8 cellular contexts compared by ENCODE assay signal in genomic region chr3:156673732-156674045, GRCh38. TPM values are rescaled to one million over a fixed set of nuclear protein-coding genes. Genes with fewer than 3 reads are reported as not detected.
A peak's percentile ranks its signal among the peaks of the same experiment; 100 is the strongest.
DNase-seq lines count a peak whose midpoint lies in the region; ATAC-seq and TF ChIP-seq lines count a peak whose summit lies in the region.

No MANE protein-coding gene starts in this region.

- H3K36me3 ChIP-seq in Caco-2 (ENCODE audit: control insufficient read depth, insufficient read depth, low read length): no peaks in the 10 kb centered on the region
- peaks cover 0 to 12% (median 0%) of the 10 kb centered on the region in 3 donors for H3K36me3 ChIP-seq in Peyer's patch
- no peaks in the 10 kb centered on the region for H3K36me3 ChIP-seq in parathyroid adenoma (ENCODE audit: control insufficient read depth, insufficient read depth, low read length)

- intact Hi-C loops in Caco-2 (cut with micrococcal nuclease; ENCODE audit: unreplicated experiment): loop anchor here (1.0 to 5.0 kb wide), 11 partner anchors 45 to 464 kb away; partner anchors contain the start of gene SSR3

- H2AFZ ChIP-seq in parathyroid adenoma: peak overlapping the region; percentile 81

- peak overlapping the region; percentile 97 for H3K4me3 Mint-ChIP-seq in Caco-2 (ENCODE audit: unreplicated experiment)

- DNase-seq in Caco-2: no peak
- no peak for DNase-seq in Peyer's patch
- no peak for DNase-seq in epithelial cell of proximal tubule (ENCODE audit: low read depth)
- DNase-seq in HuH-7.5 (ENCODE audit: low spot score): no peak
- no peak for DNase-seq in UCSD-AML1 (lab: John Stamatoyannopoulos, UW; ENCODE audit: unreplicated experiment)
- no peak for DNase-seq in DMS79 (lab: John Stamatoyannopoulos, UW)

- H3K27ac Mint-ChIP-seq in Caco-2 (ENCODE audit: unreplicated experiment): peak overlapping the region; percentile 95

- CTCF ChIA-PET in Caco-2 (lab: Charles Lee): interaction anchor here (0.7 to 2.3 kb wide), 9 partner anchors 19 to 415 kb away, joined by 3 to 14 read pairs (median 5); partner anchors contain the start of gene SSR3

- ATAC-seq in HG03442 (IDR thresholded peaks at IDR 0.05; ENCODE audit: unreplicated experiment): no peak

- no peaks in the 10 kb centered on the region for H3K27me3 ChIP-seq in Caco-2 (replicated peaks; ENCODE audit: control insufficient read depth, insufficient read depth, low read length)
- no peaks in the 10 kb centered on the region for H3K27me3 ChIP-seq in Peyer's patch
- no peaks in the 10 kb centered on the region for H3K27me3 ChIP-seq in parathyroid adenoma (ENCODE audit: control insufficient read depth, insufficient read depth, low read length)

- no peak for TF ChIP-seq CTCF in Caco-2 (IDR thresholded peaks at IDR 0.05; ENCODE audit: insufficient read depth in 1 of 2, low read depth in 1 of 2, low read length in 1 of 2, severe bottlenecking in 1 of 2, unreplicated experiment in 1 of 2)
- TF ChIP-seq CTCF in Peyer's patch (IDR thresholded peaks at IDR 0.05): no peak
- no peak for TF ChIP-seq CTCF in epithelial cell of proximal tubule (conservative IDR thresholded peaks at IDR 0.05; ENCODE audit: low read depth, low read length)
- no peak for TF ChIP-seq CTCF in parathyroid adenoma (IDR thresholded peaks at IDR 0.05)

- H3K4me3 ChIP-seq in Caco-2 (ENCODE audit: low read depth, low read length): peak overlapping the region; percentile 84
- H3K4me3 ChIP-seq in Peyer's patch: peak overlapping the region; percentile 62 to 95 (median 78)
- peak overlapping the region; percentile 91 for H3K4me3 ChIP-seq in epithelial cell of proximal tubule (ENCODE audit: low read depth, low read length)
- H3K4me3 ChIP-seq in parathyroid adenoma (ENCODE audit: low read depth, low read length): peak overlapping the region; percentile 90

- peak overlapping the region; percentile 87 to 97 (median 96) for H3K27ac ChIP-seq in Peyer's patch
- peak overlapping the region; percentile 99 for H3K27ac ChIP-seq in parathyroid adenoma

- peaks cover 35% of the 10 kb centered on the region for H3K79me2 ChIP-seq in parathyroid adenoma

- peaks cover 25% of the 10 kb centered on the region for H3K36me3 Mint-ChIP-seq in Caco-2 (ENCODE audit: insufficient read depth, unreplicated experiment)

- no peaks in the 10 kb centered on the region for H3K9me3 Mint-ChIP-seq in Caco-2 (ENCODE audit: unreplicated experiment)

- H3K9ac ChIP-seq in parathyroid adenoma: no peak overlapping the region

- H3K4me2 ChIP-seq in parathyroid adenoma (ENCODE audit: low read length): peak overlapping the region; percentile 52

- no peaks in the 10 kb centered on the region for H3K27me3 Mint-ChIP-seq in Caco-2 (ENCODE audit: insufficient read depth, unreplicated experiment)

- no peaks in the 10 kb centered on the region for H3K4me1 Mint-ChIP-seq in Caco-2 (ENCODE audit: low read depth, unreplicated experiment)

- H3K4me1 ChIP-seq in Caco-2 (0 out of 2 replicates have a peak, but pooled peaks cover 8% of the 10 kb centered on the region), Peyer's patch (peaks cover 0 to 10% (median 4%) of the 10 kb centered on the region in 4 donors), parathyroid adenoma (no peaks in the 10 kb centered on the region)

- H3K9me3 ChIP-seq in Caco-2 (no peaks in the 10 kb centered on the region), Peyer's patch (no peaks in the 10 kb centered on the region), parathyroid adenoma (ENCODE audit: control insufficient read depth, low read length) (no peaks in the 10 kb centered on the region)

- POLR2A ChIA-PET in Caco-2 (lab: Charles Lee): interaction anchor here (0.7 to 3.2 kb wide), 5 partner anchors 46 to 441 kb away, joined by 3 to 26 read pairs (median 4); partner anchors contain the start of gene SSR3

- TSS peak; percentile 69 for BruUV-seq in Caco-2 (replicated peaks; lab: Mats Ljungman, UMichigan)

- TF ChIP-seq POLR2A in Peyer's patch (IDR thresholded peaks at IDR 0.05): no peak

RNA-seq across cellular contexts. Expression of gene TIPARP, which starts 0.7 kb away (rescaled TPM):
- 15.8 and 18.2 TPM in 2 replicates for total RNA-seq in Caco-2 (2022)
- total RNA-seq in Peyer's patch: 10 to 100 TPM; 39.7 to 90.8 (median 52.2) TPM
- 40.6 and 52.9 TPM in 2 replicates for total RNA-seq in epithelial cell of proximal tubule
